ENCODE assay signal across 26 cellular contexts in genomic region chr2:98108110-98108509, GRCh38.
"Had no signal": no experiment of that assay in that cellular context is flagged by ENCODE, and none has a peak within 500 bp of the region (broad histone marks: within the 10 kb centered on the region; RNA-seq: fewer than 3 reads in every experiment).

No MANE protein-coding gene starts in this region.

- H3K27ac ChIP-seq: adrenal gland, body of pancreas, breast epithelium, cardiac muscle cell, colonic mucosa, WERI-Rb-1 had no signal

- H3K4me1 ChIP-seq: adrenal gland, body of pancreas, breast epithelium, colonic mucosa had no signal

- H3K4me3 ChIP-seq: adrenal gland, body of pancreas, breast epithelium, cardiac muscle cell, colonic mucosa had no signal

- H3K27me3 ChIP-seq: adrenal gland, body of pancreas, breast epithelium, cardiac muscle cell, colonic mucosa had no signal

- DNase-seq: activated B cell treated with CpG ODN at 0.5 μM for 24 hours; activated CD4-positive, alpha-beta T cell treated with anti-CD3 and anti-CD28 coated beads for 48 hours; activated CD4-positive, alpha-beta T cell treated with anti-CD3 and anti-CD28 coated beads, Interleukin-2, amount 50 U/mL, for 1 hour; activated CD4-positive, alpha-beta T cell treated with anti-CD3 and anti-CD28 coated beads, Interleukin-2, amount 50 U/mL, for 48 hours; activated CD8-positive, alpha-beta memory T cell treated with anti-CD3 and anti-CD28 coated beads for 24 hours; activated CD8-positive, alpha-beta T cell treated with anti-CD3 and anti-CD28 coated beads for 36 hours; activated effector memory CD4-positive, alpha-beta T cell treated with anti-CD3 and anti-CD28 coated beads, Interleukin-2, amount 50 U/mL, for 16 hours; activated naive CD4-positive, alpha-beta T cell treated with anti-CD3 and anti-CD28 coated beads for 36 hours; activated naive CD8-positive, alpha-beta T cell treated with anti-CD3 and anti-CD28 coated beads for 36 hours; activated naive CD8-positive, alpha-beta T cell treated with anti-CD3 and anti-CD28 coated beads, Interleukin-2, amount 50 U/mL, for 24 hours; activated T-cell treated with anti-CD3 and anti-CD28 coated beads, Interleukin-2, amount 50 U/mL, for 1 hour; activated T-cell treated with anti-CD3 and anti-CD28 coated beads, Interleukin-2, amount 50 U/mL, for 48 hours; adrenal gland; amygdala; aorta; body of pancreas; central memory CD4-positive, alpha-beta T cell; cerebellar nuclear complex; colonic mucosa; effector CD8-positive, alpha-beta T cell; foreskin fibroblast; head of caudate nucleus; T-helper 2 cell; WERI-Rb-1 had no signal

- H3K36me3 ChIP-seq: adrenal gland, breast epithelium, cardiac muscle cell, colonic mucosa, WERI-Rb-1 had no signal
